24 cellular contexts compared by ENCODE assay signal in the genomic region with DNA sequence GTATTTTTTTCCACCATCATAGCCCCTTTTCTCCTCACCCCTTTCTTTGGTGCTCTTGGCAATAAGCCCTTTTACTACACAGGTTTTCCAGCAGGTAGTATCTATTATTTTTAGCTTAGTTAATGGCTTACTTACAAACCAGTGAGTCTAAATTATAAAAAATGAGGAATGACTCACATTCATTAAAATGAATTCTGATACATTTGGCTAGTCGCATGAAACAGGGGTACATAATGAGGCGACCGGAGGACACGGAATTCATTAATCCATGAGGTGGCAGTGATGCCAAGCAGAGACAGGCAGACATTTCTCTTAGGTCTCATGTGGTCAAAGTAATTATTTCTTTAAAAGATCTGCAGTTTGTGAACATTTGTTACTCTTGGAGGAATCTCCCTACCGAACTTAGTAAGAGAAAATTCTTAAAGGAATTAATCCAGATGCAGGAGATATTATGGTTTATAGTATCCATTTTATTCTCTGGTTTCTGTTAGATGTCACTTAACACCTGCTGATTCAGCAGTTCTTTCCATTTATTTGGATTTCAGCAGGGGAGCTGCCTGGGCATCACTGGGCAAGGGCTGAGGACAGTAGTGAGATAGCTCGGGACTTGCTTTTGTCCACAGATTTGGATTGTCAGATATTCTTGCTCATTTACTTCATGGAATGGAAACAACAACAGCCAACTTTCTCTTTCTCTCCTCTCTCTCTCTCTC.
"Had no signal": no experiment of that assay in that cellular context is flagged by ENCODE, and none has a peak within 500 bp of the region (broad histone marks: within the 10 kb centered on the region; RNA-seq: fewer than 3 reads in every experiment).

No MANE protein-coding gene starts in this region.

- H3K4me1 ChIP-seq: colonic mucosa, spleen, testis, tibial nerve, upper lobe of right lung, vagina had no signal

- DNase-seq: colonic mucosa; dermis blood vessel endothelial cell; effector CD8-positive, alpha-beta T cell; glutamatergic neuron; islet precursor cell; left colon; mucosa of descending colon; naive thymus-derived CD8-positive, alpha-beta T cell; ovary; spleen; stimulated activated CD4-positive, alpha-beta T cell treated with anti-CD3 and anti-CD28 coated beads, Interleukin-15, amount 100 ng/mL, for 24 hours; stimulated activated CD4-positive, alpha-beta T cell treated with anti-CD3 and anti-CD28 coated beads, Interleukin-1b, Interleukin-23, amount 100 ng/mL, for 48 hours; stimulated activated CD4-positive, alpha-beta T cell treated with anti-CD3 and anti-CD28 coated beads, Interleukin-4, amount 100 ng/mL, for 4 hours; stimulated activated naive B cell treated with anti-CD40 and anti-IgM and Interleukin-4, amounts not matched to agents 10 μg/mL and 1 μg/mL and 100 μg/mL, for 72 hours; stimulated activated naive CD8-positive, alpha-beta T cell treated with anti-CD3 and anti-CD28 coated beads, Interleukin-15, amount 100 ng/mL, for 72 hours; testis; upper lobe of right lung had no signal

- H3K27me3 Mint-ChIP-seq: progenitor cell of endocrine pancreas had no signal

- H3K9me3 ChIP-seq: colonic mucosa, ovary, testis, tibial nerve, upper lobe of right lung, vagina had no signal

- H3K27me3 ChIP-seq: colonic mucosa, ovary, spleen, testis, tibial nerve, upper lobe of right lung, vagina had no signal

- H3K4me3 Mint-ChIP-seq: naive thymus-derived CD8-positive, alpha-beta T cell; neural crest cell; stimulated activated naive B cell treated with anti-CD40 and anti-IgM and Interleukin-4, amounts not matched to agents 10 μg/mL and 1 μg/mL and 100 μg/mL, for 72 hours; stimulated activated naive CD8-positive, alpha-beta T cell treated with anti-CD3 and anti-CD28 coated beads, Interleukin-15, amount 100 ng/mL, for 72 hours had no signal

- ATAC-seq: esophagus mucosa; left colon; mucosa of descending colon; naive thymus-derived CD8-positive, alpha-beta T cell; sciatic nerve; stimulated activated naive B cell treated with anti-CD40 and anti-IgM and Interleukin-4, amounts not matched to agents 10 μg/mL and 1 μg/mL and 100 μg/mL, for 72 hours; stimulated activated naive CD8-positive, alpha-beta T cell treated with anti-CD3 and anti-CD28 coated beads, Interleukin-15, amount 100 ng/mL, for 72 hours; upper lobe of right lung had no signal

- H3K9me3 Mint-ChIP-seq: neural crest cell; stimulated activated naive CD8-positive, alpha-beta T cell treated with anti-CD3 and anti-CD28 coated beads, Interleukin-15, amount 100 ng/mL, for 72 hours had no signal

- H3K4me1 Mint-ChIP-seq: naive thymus-derived CD8-positive, alpha-beta T cell; neural crest cell; stimulated activated naive B cell treated with anti-CD40 and anti-IgM and Interleukin-4, amounts not matched to agents 10 μg/mL and 1 μg/mL and 100 μg/mL, for 72 hours; stimulated activated naive CD8-positive, alpha-beta T cell treated with anti-CD3 and anti-CD28 coated beads, Interleukin-15, amount 100 ng/mL, for 72 hours had no signal

- H3K4me3 ChIP-seq: colonic mucosa, mucosa of descending colon, ovary, spleen, testis, tibial nerve, upper lobe of right lung, vagina had no signal

- H3K27ac Mint-ChIP-seq: naive thymus-derived CD8-positive, alpha-beta T cell; progenitor cell of endocrine pancreas; stimulated activated naive B cell treated with anti-CD40 and anti-IgM and Interleukin-4, amounts not matched to agents 10 μg/mL and 1 μg/mL and 100 μg/mL, for 72 hours; stimulated activated naive CD8-positive, alpha-beta T cell treated with anti-CD3 and anti-CD28 coated beads, Interleukin-15, amount 100 ng/mL, for 72 hours had no signal

- H3K27ac ChIP-seq: colonic mucosa, ovary, spleen, testis, tibial nerve, upper lobe of right lung, vagina had no signal

- FAIRE-seq: frontal cortex had no signal

- H3K36me3 ChIP-seq: colonic mucosa, ovary, spleen, tibial nerve, upper lobe of right lung, vagina had no signal

- H3K36me3 Mint-ChIP-seq: naive thymus-derived CD8-positive, alpha-beta T cell; stimulated activated naive B cell treated with anti-CD40 and anti-IgM and Interleukin-4, amounts not matched to agents 10 μg/mL and 1 μg/mL and 100 μg/mL, for 72 hours had no signal
